Comparison of ENCODE assay signal across 8 cellular contexts in the genomic region with DNA sequence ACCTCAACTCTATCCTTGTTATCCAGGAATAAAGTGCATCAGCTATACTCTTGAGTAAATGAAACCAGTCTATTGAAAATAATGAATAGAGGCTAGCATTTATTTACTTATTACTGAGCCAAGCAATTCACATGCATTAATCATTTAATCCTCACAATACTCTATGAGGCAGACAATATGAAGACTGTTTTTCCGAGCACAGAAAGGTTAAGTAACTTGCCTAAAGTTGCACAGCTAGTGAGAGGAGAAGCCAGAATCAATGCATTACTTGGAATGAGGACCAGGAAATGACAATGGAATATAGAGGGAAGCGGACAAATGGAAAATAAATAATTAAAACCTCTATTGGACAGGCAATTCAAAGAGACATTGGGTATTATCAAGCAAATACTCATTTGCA.
"Had no signal": no experiment of that assay in that cellular context is flagged by ENCODE, and none has a peak within 500 bp of the region (broad histone marks: within the 10 kb centered on the region; RNA-seq: fewer than 3 reads in every experiment).

No MANE protein-coding gene starts in this region.

- ATAC-seq: GM12878 had no signal

- DNase-seq: GDM1, GF-D8 had no signal

- H3K4me3 ChIP-seq: GM12878 had no signal

- FAIRE-seq: G401.6, GM12878, GM12891, GM12892, GM18507, GM19239 had no signal
